ENCODE assay signal across 15 cellular contexts in genomic region chr1:235679005-235679404, GRCh38. TPM values are rescaled to one million over a fixed set of nuclear protein-coding genes. Genes with fewer than 3 reads are reported as not detected.
DNase-seq lines count a peak whose midpoint lies in the region; ATAC-seq, FAIRE-seq and TF ChIP-seq lines count a peak whose summit lies in the region.
"Had no signal": no experiment of that assay in that cellular context is flagged by ENCODE, and none has a peak within 500 bp of the region (broad histone marks: within the 10 kb centered on the region; RNA-seq: fewer than 3 reads in every experiment).

No MANE protein-coding gene starts in this region.

- intact Hi-C loops in HepG2 (cut with micrococcal nuclease; ENCODE audit: unreplicated experiment) (no loop called here), right lobe of liver (cut with DNase I) (no loop called here), adrenal gland (cut with DNase I) (no loop called here), left ventricle myocardium superior (cut with micrococcal nuclease) (no loop called here)

- H3K4me3 Mint-ChIP-seq in type B pancreatic cell, result no peak overlapping the region

- no peak for FAIRE-seq in HepG2 (lab: Jason Lieb, UNC)
- FAIRE-seq: GM18507 had no signal

- peaks cover 20% of the 10 kb centered on the region for H3K36me3 Mint-ChIP-seq in type B pancreatic cell

- H4K20me1 ChIP-seq in HepG2 (ENCODE audit: insufficient read depth, low read length), result no peaks in the 10 kb centered on the region
- H4K20me1 ChIP-seq: BLaER1 had no signal

- CTCF ChIA-PET in HepG2 (lab: Yijun Ruan, JAX; ENCODE audit: low intra/inter-chr PET ratio, low total read pairs), result no interaction called here

- WGBS in HepG2 (ENCODE audit: low lambda C conversion rate), result 7% methylated on average over 2 of the region's 2 CpGs
- 79% methylated on average over 2 of the region's 2 CpGs for WGBS in right lobe of liver (ENCODE audit: insufficient coverage, low coverage, low lambda C conversion rate, missing lambda C conversion rate)
- WGBS in adrenal gland, 4 donors, result 52 to 63% (median 58%) methylated on average over 2 of the region's 2 CpGs

- POLR2A ChIA-PET in HepG2 (lab: Yijun Ruan, JAX), result interaction anchor here (1.2 kb wide), 1 partner anchor 29 kb away, joined by 6 read pairs; the partner anchor contains the start of gene GNG4

- H3K27me3 ChIP-seq in HepG2 (ENCODE audit: control insufficient read depth in 1 of 2, insufficient read depth in 2 of 2, low read length in 2 of 2) (no peaks in the 10 kb centered on the region), right lobe of liver (no peaks in the 10 kb centered on the region), adrenal gland (no peaks in the 10 kb centered on the region)
- H3K27me3 ChIP-seq: BLaER1 had no signal

- TF ChIP-seq CTCF in HepG2 (CRISPR knock-in tag; IDR thresholded peaks at IDR 0.05), result no peak
- TF ChIP-seq CTCF in right lobe of liver (IDR thresholded peaks at IDR 0.05), result no peak
- TF ChIP-seq CTCF in adrenal gland (IDR thresholded peaks at IDR 0.05), result no peak
- TF ChIP-seq CTCF in type B pancreatic cell (conservative IDR thresholded peaks at IDR 0.05), result no peak

- in situ Hi-C loops in HepG2 (cut with HindIII; ENCODE audit: extremely low pct_ligation_motif_present, low pct_unique_long_range_greater_than_20kb), result no loop called here

- no peak for TF ChIP-seq RAD21 in HepG2 (CRISPR knock-in tag; IDR thresholded peaks at IDR 0.05)

- ATAC-seq in HepG2, result peak; percentile 97
- no peak for ATAC-seq in right lobe of liver
- ATAC-seq in HG03139 (IDR thresholded peaks at IDR 0.05; ENCODE audit: unreplicated experiment), result no peak
- no peak for ATAC-seq in left ventricle myocardium superior
- ATAC-seq: HCT116 had no signal

- no peak overlapping the region for H3K4me3 ChIP-seq in HepG2 (replicated peaks in 1 of 3; ENCODE audit: insufficient read depth in 1 of 3, low read depth in 2 of 3, low read length in 3 of 3)
- H3K4me3 ChIP-seq in right lobe of liver, result no peak overlapping the region
- H3K4me3 ChIP-seq in adrenal gland, result no peak overlapping the region
- H3K4me3 ChIP-seq: BLaER1 had no signal

- H3K27ac ChIP-seq in HepG2 (ENCODE audit: extremely low read length, insufficient read depth, low read length), result no peak overlapping the region
- H3K27ac ChIP-seq in right lobe of liver, result no peak overlapping the region
- no peak overlapping the region for H3K27ac ChIP-seq in adrenal gland
- H3K27ac ChIP-seq: BLaER1 had no signal

- TF ChIP-seq POLR2A in HepG2 (IDR thresholded peaks at IDR 0.05; ENCODE audit: insufficient read depth in 1 of 2, low read depth in 2 of 2, low read length in 2 of 2), result no peak
- TF ChIP-seq POLR2A in right lobe of liver (IDR thresholded peaks at IDR 0.05), result no peak
- TF ChIP-seq POLR2A in adrenal gland (IDR thresholded peaks at IDR 0.05), result no peak

- TF ChIP-seq EP300 in HepG2 (IDR thresholded peaks at IDR 0.05; ENCODE audit: low read depth in 2 of 2, low read length in 2 of 2), result no peak
- TF ChIP-seq EP300 in HepG2 (CRISPR knock-in tag; IDR thresholded peaks at IDR 0.05; ENCODE audit: borderline replicate concordance), result no peak

- H3K36me3 ChIP-seq in HepG2 (replicated peaks in 1 of 2; ENCODE audit: control insufficient read depth in 1 of 2, insufficient read depth in 2 of 2, low read length in 2 of 2), result no peaks in the 10 kb centered on the region
- H3K36me3 ChIP-seq in right lobe of liver, result peaks cover 0 to 6% (median 5%) of the 10 kb centered on the region in 4 donors
- peaks cover 0 to 11% of the 10 kb centered on the region in 2 donors for H3K36me3 ChIP-seq in adrenal gland (replicated peaks in 1 of 2)

- peak overlapping the region; percentile 12; the same call in 1 of the 2 replicates for H3K4me2 ChIP-seq in HepG2 (ENCODE audit: low read depth, low read length)
- H3K4me2 ChIP-seq: BLaER1 had no signal

- H3K9me3 Mint-ChIP-seq in type B pancreatic cell, result peaks cover 8% of the 10 kb centered on the region

- H3K9me3 ChIP-seq in HepG2 (ENCODE audit: low read length), result peaks cover 12% of the 10 kb centered on the region; the same call in 1 of the 2 replicates
- H3K9me3 ChIP-seq in right lobe of liver, result no peaks in the 10 kb centered on the region
- H3K9me3 ChIP-seq in adrenal gland (replicated peaks in 1 of 3), result no peaks in the 10 kb centered on the region

- H3K4me1 ChIP-seq in HepG2 (ENCODE audit: insufficient read depth, low read length) (peaks cover 23% of the 10 kb centered on the region), right lobe of liver (no peaks in the 10 kb centered on the region), adrenal gland (replicated peaks in 1 of 2) (peaks cover 4 to 15% of the 10 kb centered on the region in 2 donors)
- H3K4me1 ChIP-seq: BLaER1 had no signal

- H2AFZ ChIP-seq in HepG2 (ENCODE audit: low read length), result peak overlapping the region; percentile 63

- no peaks in the 10 kb centered on the region for H3K27me3 Mint-ChIP-seq in type B pancreatic cell

- no TSS peak for BruUV-seq in HepG2 (replicated peaks; lab: Mats Ljungman, UMichigan)

- DNase-seq in HepG2 (ENCODE audit: low spot score) (peak; percentile 45), right lobe of liver (no peak), adrenal gland (peak in 6 of 7 donors; percentile 18 to 62 (median 38)), islet precursor cell (peak; percentile 79), type B pancreatic cell (ENCODE audit: extremely low spot score, unreplicated experiment) (no peak), left ventricle myocardium superior (no peak), NCI-H1930 (lab: John Stamatoyannopoulos, UW) (no peak)
- DNase-seq: 8988T, AML-193, DMS53, GOT3 had no signal

- H3K4me1 Mint-ChIP-seq in type B pancreatic cell (ENCODE audit: unreplicated experiment), result no peaks in the 10 kb centered on the region

- H3K9ac ChIP-seq in HepG2 (ENCODE audit: insufficient read depth, low read depth, low read length), result no peak overlapping the region
- H3K9ac ChIP-seq: BLaER1 had no signal

- H3K79me2 ChIP-seq in HepG2 (ENCODE audit: insufficient read depth, low read length), result no peaks in the 10 kb centered on the region

- peak overlapping the region; percentile 87 for H3K27ac Mint-ChIP-seq in type B pancreatic cell

TF ChIP-seq in HepG2, 621 proteins besides CTCF, POLR2A, EP300 and RAD21 (continues in another document):
- TF ChIP-seq ZNF354B (CRISPR knock-in tag; IDR thresholded peaks at IDR 0.05) (no peak), ZMAT3 (CRISPR knock-in tag; conservative IDR thresholded peaks at IDR 0.05) (no peak), THAP7 (CRISPR knock-in tag; IDR thresholded peaks at IDR 0.05) (no peak), NCOR1 (IDR thresholded peaks at IDR 0.05; ENCODE audit: borderline replicate concordance, low read length) (no peak), ZNF317 (CRISPR knock-in tag; IDR thresholded peaks at IDR 0.05) (no peak)

RNA-seq across cellular contexts. Expression of gene GNG4, which starts 29.4 kb away (rescaled TPM):
- total RNA-seq in HepG2 (2016; rRNA removed; fragmentation: Illumina TruSeq; extraction: Trizol), result 27.1 and 37.9 TPM in 2 replicates
- total RNA-seq in HepG2 (2016; cell fraction: cytosol; rRNA removed; fragmentation: Illumina TruSeq; extraction: Trizol; ENCODE audit: low read depth), result 28.1 and 31.3 TPM in 2 replicates
- total RNA-seq in HepG2 (2016; cell fraction: insoluble cytoplasmic fraction; rRNA removed; fragmentation: Illumina TruSeq; extraction: Trizol), result 27.0 and 27.4 TPM in 2 replicates
- total RNA-seq in HepG2 (2016; cell fraction: membrane; rRNA removed; fragmentation: Illumina TruSeq; extraction: Trizol), result 74.8 and 75.1 TPM in 2 replicates
- total RNA-seq in HepG2 (2016; cell fraction: nucleus; rRNA removed; fragmentation: Illumina TruSeq; extraction: Trizol), result 9.7 and 12.9 TPM in 2 replicates
- polyA plus RNA-seq in HepG2 (2011; rRNA removed), result 64.3 and 69.5 TPM in 2 replicates
- polyA plus RNA-seq in HepG2 (2011; cell fraction: cytosol; rRNA removed), result 72.9 and 80.9 TPM in 2 replicates
- polyA plus RNA-seq in HepG2 (2011; cell fraction: nucleus; rRNA removed), result 15.1 and 22.2 TPM in 2 replicates
- polyA plus RNA-seq in HepG2 (2012), result 49.1 and 73.9 TPM in 2 replicates
- 94.4 and 111 TPM in 2 replicates for polyA plus RNA-seq in HepG2 (2016; cell fraction: cytosol; fragmentation: Illumina TruSeq; extraction: Trizol; ENCODE audit: low read depth)
- polyA plus RNA-seq in HepG2 (2016; cell fraction: insoluble cytoplasmic fraction; fragmentation: Illumina TruSeq; extraction: Trizol; ENCODE audit: low read depth), result 59.8 and 79.1 TPM in 2 replicates
- polyA plus RNA-seq in HepG2 (2016; cell fraction: membrane; fragmentation: Illumina TruSeq; extraction: Trizol; ENCODE audit: low read depth), result 164 and 165 TPM in 2 replicates
- 39.1 and 40.5 TPM in 2 replicates for polyA plus RNA-seq in HepG2 (2016; cell fraction: nucleus; fragmentation: Illumina TruSeq; extraction: Trizol; ENCODE audit: insufficient read depth, low read depth)
- polyA minus RNA-seq in HepG2 (2011; rRNA and poly(A)+ RNA removed; ENCODE audit: low replicate concordance), result 0.07 and 47.0 TPM in 2 replicates
- 35.9 and 45.7 TPM in 2 replicates for polyA minus RNA-seq in HepG2 (2011; cell fraction: cytosol; rRNA and poly(A)+ RNA removed)
- 7.2 and 9.6 TPM in 2 replicates for polyA minus RNA-seq in HepG2 (2011; cell fraction: nucleus; rRNA and poly(A)+ RNA removed)
- total RNA-seq in right lobe of liver, result under 1 TPM in 2 of 6 experiments, not detected in 4; 0.18 to 0.50 TPM
- total RNA-seq in adrenal gland, result 10 to 100 TPM in 1 of 8 donors, 1 to 10 TPM in 3, under 1 TPM in 2, not detected in 2; 0.22 to 14.2 (median 1.9) TPM
- polyA plus RNA-seq in adrenal gland, result 10 to 100 TPM in 1 of 3 donors, 1 to 10 TPM in 2; 4.2 to 25.8 (median 9.7) TPM
- total RNA-seq in type B pancreatic cell (ENCODE audit: low replicate concordance), result 28.5 and 64.2 TPM in 2 replicates
- not detected for total RNA-seq in left ventricle myocardium superior

Comparison
In these comparisons a context has a peak if more than half of its experiments do, and no peak if none do; other contexts are left out.
1. DNase-seq: peak in HepG2 (single experiment), adrenal gland (6 of 7) and islet precursor cell (single experiment); none in right lobe of liver (0 of 3), type B pancreatic cell (single experiment), left ventricle myocardium superior (single experiment) and NCI-H1930 (0 of 2).